33 cellular contexts compared by ENCODE assay signal in genomic region chr7:98735801-98736200, GRCh38.
"Had no signal": no experiment of that assay in that cellular context is flagged by ENCODE, and none has a peak within 500 bp of the region (broad histone marks: within the 10 kb centered on the region; RNA-seq: fewer than 3 reads in every experiment).

No MANE protein-coding gene starts in this region.

- H3K4me3 Mint-ChIP-seq: activated B cell treated with CpG ODN at 0.5 μM for 24 hours; activated CD8-positive, alpha-beta T cell treated with anti-CD3 and anti-CD28 coated beads for 36 hours; activated naive CD8-positive, alpha-beta T cell; activated T-cell treated with anti-CD3 and anti-CD28 coated beads, Interleukin-2, amount 50 U/mL, for 4 hours; activated T-helper 17 cell treated with anti-CD3 and anti-CD28 coated beads, Interleukin-2, amount 50 U/mL, for 72 hours; central memory CD8-positive, alpha-beta T cell; dendritic cell treated with granulocyte-macrophage colony-stimulating factor and Interleukin-4, amounts not matched to agents 40 ng/mL and 50 ng/mL, for 4 days; endodermal cell; T-helper 17 cell; T-helper 2 cell treated with Interferon-gamma antibody and Interleukin-4, amounts not matched to agents 5 μg/mL and 100 μg/mL, for 36 hours had no signal

- H3K4me3 ChIP-seq: coronary artery, dorsolateral prefrontal cortex had no signal

- H3K4me1 Mint-ChIP-seq: activated B cell treated with CpG ODN at 0.5 μM for 24 hours; activated T-helper 17 cell treated with anti-CD3 and anti-CD28 coated beads, Interleukin-2, amount 50 U/mL, for 72 hours; central memory CD8-positive, alpha-beta T cell; endodermal cell; T-helper 17 cell had no signal

- H3K36me3 ChIP-seq: brain microvascular endothelial cell, WERI-Rb-1 had no signal

- H3K9me3 Mint-ChIP-seq: central memory CD8-positive, alpha-beta T cell; T-helper 2 cell treated with Interferon-gamma antibody and Interleukin-4, amounts not matched to agents 5 μg/mL and 100 μg/mL, for 36 hours had no signal

- H3K27ac Mint-ChIP-seq: activated B cell treated with CpG ODN at 0.5 μM for 24 hours; activated CD8-positive, alpha-beta T cell treated with anti-CD3 and anti-CD28 coated beads for 36 hours; activated naive CD8-positive, alpha-beta T cell; activated T-helper 17 cell treated with anti-CD3 and anti-CD28 coated beads, Interleukin-2, amount 50 U/mL, for 72 hours; dendritic cell treated with granulocyte-macrophage colony-stimulating factor and Interleukin-4, amounts not matched to agents 40 ng/mL and 50 ng/mL, for 4 days; endodermal cell; T-helper 17 cell; T-helper 2 cell treated with Interferon-gamma antibody and Interleukin-4, amounts not matched to agents 5 μg/mL and 100 μg/mL, for 36 hours had no signal

- H3K27ac ChIP-seq: brain microvascular endothelial cell, coronary artery, dorsolateral prefrontal cortex, WERI-Rb-1 had no signal

- H3K36me3 Mint-ChIP-seq: activated naive CD8-positive, alpha-beta T cell had no signal

- ATAC-seq: activated CD4-positive, CD25-positive, alpha-beta regulatory T cell treated with anti-CD3 and anti-CD28 coated beads, Interleukin-2, amount 50 U/mL, for 24 hours; activated CD8-positive, alpha-beta T cell treated with anti-CD3 and anti-CD28 coated beads for 36 hours; activated T-cell treated with anti-CD3 and anti-CD28 coated beads, Interleukin-2, amount 50 U/mL, for 4 hours; activated T-helper 17 cell treated with anti-CD3 and anti-CD28 coated beads, Interleukin-2, amount 50 U/mL, for 72 hours; esophagus mucosa; T-helper 17 cell had no signal

- H3K27me3 ChIP-seq: brain microvascular endothelial cell had no signal

- FAIRE-seq: astrocyte, bronchial epithelial cell, frontal cortex had no signal

- DNase-seq: activated B cell treated with CpG ODN at 0.5 μM for 24 hours; activated CD4-positive, alpha-beta T cell treated with anti-CD3 and anti-CD28 coated beads for 48 hours; activated CD4-positive, alpha-beta T cell treated with anti-CD3 and anti-CD28 coated beads, Interleukin-2, amount 50 U/mL, for 1 hour; activated CD4-positive, alpha-beta T cell treated with anti-CD3 and anti-CD28 coated beads, Interleukin-2, amount 50 U/mL, for 48 hours; activated CD8-positive, alpha-beta memory T cell treated with anti-CD3 and anti-CD28 coated beads for 24 hours; activated CD8-positive, alpha-beta T cell treated with anti-CD3 and anti-CD28 coated beads for 36 hours; activated effector memory CD4-positive, alpha-beta T cell treated with Interleukin-2 at 50 U/mL for 16 hours; activated gamma-delta T cell treated with Interleukin-2 at 50 U/mL for 16 hours; activated naive CD4-positive, alpha-beta T cell treated with anti-CD3 and anti-CD28 coated beads, Interleukin-2, amount 50 U/mL, for 16 hours; activated naive CD4-positive, alpha-beta T cell treated with Interleukin-2 at 50 U/mL for 16 hours; activated T-cell treated with anti-CD3 and anti-CD28 coated beads, Interleukin-2, amount 50 U/mL, for 4 hours; amniotic stem cell; anterior cingulate cortex; brain microvascular endothelial cell; dorsolateral prefrontal cortex; effector memory CD4-positive, alpha-beta T cell; endodermal cell; foreskin fibroblast; T-helper 1 cell; T-helper 17 cell; T1000; WERI-Rb-1 had no signal

- H3K27me3 Mint-ChIP-seq: activated naive CD8-positive, alpha-beta T cell had no signal
